14 cellular contexts compared by ENCODE assay signal in the genomic region with DNA sequence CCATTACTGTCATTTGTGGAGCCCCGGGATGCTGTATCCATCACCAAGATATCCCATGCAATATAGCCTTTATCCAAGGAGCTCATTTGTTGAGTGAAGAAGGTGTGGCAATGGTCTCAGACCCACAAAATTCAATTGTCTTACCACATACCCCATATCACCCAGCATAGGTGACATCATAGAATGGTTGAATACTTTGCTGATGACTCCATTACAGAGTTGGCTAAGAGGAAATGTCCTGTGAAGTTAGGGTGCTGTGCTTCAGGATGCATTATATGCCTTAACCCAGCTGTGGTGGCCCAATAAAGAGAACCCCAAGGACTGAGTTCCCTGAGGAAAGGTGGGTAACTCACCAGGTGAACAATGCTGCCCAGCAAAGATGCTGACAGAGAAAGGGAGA.
DNase-seq lines count a peak whose midpoint lies in the region; ATAC-seq and TF ChIP-seq lines count a peak whose summit lies in the region.
"Had no signal": no experiment of that assay in that cellular context is flagged by ENCODE, and none has a peak within 500 bp of the region (broad histone marks: within the 10 kb centered on the region; RNA-seq: fewer than 3 reads in every experiment).

No MANE protein-coding gene starts in this region.

- H3K4me3 ChIP-seq in fibroblast of mammary gland (ENCODE audit: control insufficient read depth, low read depth, low read length) (no peak overlapping the region), tibial artery (no peak overlapping the region)

- peaks cover 0 to 13% (median 0%) of the 10 kb centered on the region in 3 donors for H3K9me3 ChIP-seq in tibial artery
- H3K9me3 ChIP-seq: BE2C, Caco-2 had no signal

- no peak overlapping the region for H3K27ac ChIP-seq in caudate nucleus (ENCODE audit: low read depth, low read length)
- H3K27ac ChIP-seq in tibial artery, result no peak overlapping the region
- H3K27ac ChIP-seq: C4-2B had no signal

- no peak for ATAC-seq in HG03159 (IDR thresholded peaks at IDR 0.05; ENCODE audit: unreplicated experiment)

- peak; percentile 4 for DNase-seq in EL
- peak; percentile 24 for DNase-seq in HS-5 (ENCODE audit: low read depth)
- DNase-seq in fibroblast of mammary gland (ENCODE audit: low read depth), result peak; percentile 7
- DNase-seq in renal cortical epithelial cell (ENCODE audit: low read depth), result peak; percentile 2
- no peak for DNase-seq in caudate nucleus (lab: John Stamatoyannopoulos, UW)
- DNase-seq in tibial artery, result no peak
- DNase-seq: BE2C; Caco-2; CD4-positive, alpha-beta memory T cell; DND-41; GF-D8; HCEC 1CT had no signal

- no peaks in the 10 kb centered on the region for H3K4me1 ChIP-seq in tibial artery
- H3K4me1 ChIP-seq: BE2C, Caco-2 had no signal

- intact Hi-C loops in tibial artery (cut with DNase I; ENCODE audit: low total_unique reads), result no loop called here

- TF ChIP-seq CTCF in fibroblast of mammary gland (conservative IDR thresholded peaks at IDR 0.05; ENCODE audit: control insufficient read depth, insufficient read depth, low read depth, low read length) (no peak), tibial artery (IDR thresholded peaks at IDR 0.05) (no peak)

- no peaks in the 10 kb centered on the region for H3K27me3 ChIP-seq in tibial artery

- H3K36me3 ChIP-seq in tibial artery, result no peaks in the 10 kb centered on the region
- H3K36me3 ChIP-seq: BE2C had no signal

Comparison
In these comparisons a context has a peak if more than half of its experiments do, and no peak if none do; other contexts are left out.
1. DNase-seq: peak in EL (single experiment), HS-5 (single experiment), fibroblast of mammary gland (single experiment) and renal cortical epithelial cell (single experiment); none in caudate nucleus (0 of 61) and tibial artery (0 of 2).